ENCODE assay signal across 21 cellular contexts in genomic region chr3:11613319-11613718, GRCh38. TPM values are rescaled to one million over a fixed set of nuclear protein-coding genes. Genes with fewer than 3 reads are reported as not detected.
A peak's percentile ranks its signal among the peaks of the same experiment; 100 is the strongest.
DNase-seq lines count a peak whose midpoint lies in the region; ATAC-seq and TF ChIP-seq lines count a peak whose summit lies in the region.
"Had no signal": no experiment of that assay in that cellular context is flagged by ENCODE, and none has a peak within 500 bp of the region (broad histone marks: within the 10 kb centered on the region; RNA-seq: fewer than 3 reads in every experiment).

No MANE protein-coding gene starts in this region.

- no peaks in the 10 kb centered on the region for H3K9me3 Mint-ChIP-seq in neural crest cell
- H3K9me3 Mint-ChIP-seq: activated naive CD4-positive, alpha-beta T cell treated with anti-CD3 and anti-CD28 coated beads for 36 hours; GM23338; IgD-negative memory B cell; T-cell had no signal

- H3K27me3 ChIP-seq in right atrium auricular region (no peaks in the 10 kb centered on the region), vagina (no peaks in the 10 kb centered on the region)
- H3K27me3 ChIP-seq: gastroesophageal sphincter had no signal

- intact Hi-C loops in Right ventricle myocardium superior (cut with DNase I): no loop called here
- intact Hi-C loops in vagina (cut with DNase I): no loop called here

- H3K36me3 ChIP-seq in right atrium auricular region (no peaks in the 10 kb centered on the region), vagina (no peaks in the 10 kb centered on the region)
- H3K36me3 ChIP-seq: gastroesophageal sphincter had no signal

- no peaks in the 10 kb centered on the region for H3K36me3 Mint-ChIP-seq in neural crest cell (ENCODE audit: low read depth)
- H3K36me3 Mint-ChIP-seq: T-cell had no signal

- no peak for DNase-seq in Right ventricle myocardium superior
- no peak for DNase-seq in right atrium auricular region (ENCODE audit: low spot score)
- DNase-seq in neural crest cell (ENCODE audit: low read depth, low spot score): no peak
- no peak for DNase-seq in vagina (ENCODE audit: extremely low spot score in 2 of 2)
- DNase-seq in activated CD8-positive, alpha-beta memory T cell treated with anti-CD3 and anti-CD28 coated beads, Interleukin-2, amount 50 U/mL, for 48 hours: no peak
- DNase-seq: activated naive CD4-positive, alpha-beta T cell treated with anti-CD3 and anti-CD28 coated beads for 36 hours; activated T-cell treated with anti-CD3 and anti-CD28 coated beads for 4 hours; dermis blood vessel endothelial cell; erythroblast; MM.1S; NCI-H187; NCI-H345; stimulated activated CD4-positive, alpha-beta T cell treated with anti-CD3 and anti-CD28 coated beads, Interleukin-12 subunit alpha, Interleukin-12 subunit beta, amount 100 ng/mL, for 4 hours; T-cell had no signal

- H3K27ac ChIP-seq in right atrium auricular region: no peak overlapping the region
- peak overlapping the region; percentile 42 for H3K27ac ChIP-seq in cingulate gyrus (ENCODE audit: low read depth, low read length)
- peak overlapping the region; percentile 18 for H3K27ac ChIP-seq in vagina
- H3K27ac ChIP-seq: gastroesophageal sphincter had no signal

- no peak for TF ChIP-seq POLR2A in vagina (IDR thresholded peaks at IDR 0.05)

- H3K4me1 ChIP-seq in right atrium auricular region (peaks cover 0 to 86% of the 10 kb centered on the region in 2 donors), vagina (peaks cover 95% of the 10 kb centered on the region)

- H3K9me3 ChIP-seq in right atrium auricular region (no peaks in the 10 kb centered on the region), vagina (no peaks in the 10 kb centered on the region)
- H3K9me3 ChIP-seq: gastroesophageal sphincter had no signal

- ATAC-seq in Right ventricle myocardium superior (ENCODE audit: poor library complexity) (peak; percentile 44), GM19455 (IDR thresholded peaks at IDR 0.05; ENCODE audit: unreplicated experiment) (no peak), HG03460 (IDR thresholded peaks at IDR 0.05; ENCODE audit: unreplicated experiment) (no peak)
- ATAC-seq: gastroesophageal sphincter, GM23338, T-cell had no signal

- H3K4me3 ChIP-seq in right atrium auricular region (no peak overlapping the region), vagina (no peak overlapping the region)
- H3K4me3 ChIP-seq: gastroesophageal sphincter, GM23338 had no signal

- TF ChIP-seq CTCF in right atrium auricular region (IDR thresholded peaks at IDR 0.05): no peak
- TF ChIP-seq CTCF in neural crest cell (conservative IDR thresholded peaks at IDR 0.05): no peak
- no peak for TF ChIP-seq CTCF in vagina (IDR thresholded peaks at IDR 0.05)

- no peaks in the 10 kb centered on the region for H3K27me3 Mint-ChIP-seq in neural crest cell (ENCODE audit: low read depth)
- H3K27me3 Mint-ChIP-seq: IgD-negative memory B cell, progenitor cell of endocrine pancreas, T-cell had no signal

- H3K27ac Mint-ChIP-seq in neural crest cell (ENCODE audit: unreplicated experiment): no peak overlapping the region
- H3K27ac Mint-ChIP-seq: activated naive CD4-positive, alpha-beta T cell treated with anti-CD3 and anti-CD28 coated beads for 36 hours; T-cell had no signal

- peak overlapping the region; percentile 27 for H3K4me3 Mint-ChIP-seq in neural crest cell
- H3K4me3 Mint-ChIP-seq: activated naive CD4-positive, alpha-beta T cell treated with anti-CD3 and anti-CD28 coated beads for 36 hours; GM23338; T-cell had no signal

- H3K4me1 Mint-ChIP-seq in neural crest cell: peaks cover 96% of the 10 kb centered on the region

RNA-seq across cellular contexts. Expression of gene VGLL4, which starts 30.4 kb away (rescaled TPM):
- total RNA-seq in Right ventricle myocardium superior: 23.0 TPM
- total RNA-seq in right atrium auricular region: 10 to 100 TPM; 30.2 to 64.6 TPM
- 82.8 and 90.2 TPM in 2 replicates for total RNA-seq in neural crest cell
- total RNA-seq in vagina: 99.4 TPM

Comparison
In these comparisons a context has a peak if more than half of its experiments do, and no peak if none do; other contexts are left out.
1. H3K27ac ChIP-seq: peak in cingulate gyrus (single experiment) and vagina (single experiment); none in right atrium auricular region (0 of 2).